ENCODE assay signal across 8 cellular contexts in the genomic region with DNA sequence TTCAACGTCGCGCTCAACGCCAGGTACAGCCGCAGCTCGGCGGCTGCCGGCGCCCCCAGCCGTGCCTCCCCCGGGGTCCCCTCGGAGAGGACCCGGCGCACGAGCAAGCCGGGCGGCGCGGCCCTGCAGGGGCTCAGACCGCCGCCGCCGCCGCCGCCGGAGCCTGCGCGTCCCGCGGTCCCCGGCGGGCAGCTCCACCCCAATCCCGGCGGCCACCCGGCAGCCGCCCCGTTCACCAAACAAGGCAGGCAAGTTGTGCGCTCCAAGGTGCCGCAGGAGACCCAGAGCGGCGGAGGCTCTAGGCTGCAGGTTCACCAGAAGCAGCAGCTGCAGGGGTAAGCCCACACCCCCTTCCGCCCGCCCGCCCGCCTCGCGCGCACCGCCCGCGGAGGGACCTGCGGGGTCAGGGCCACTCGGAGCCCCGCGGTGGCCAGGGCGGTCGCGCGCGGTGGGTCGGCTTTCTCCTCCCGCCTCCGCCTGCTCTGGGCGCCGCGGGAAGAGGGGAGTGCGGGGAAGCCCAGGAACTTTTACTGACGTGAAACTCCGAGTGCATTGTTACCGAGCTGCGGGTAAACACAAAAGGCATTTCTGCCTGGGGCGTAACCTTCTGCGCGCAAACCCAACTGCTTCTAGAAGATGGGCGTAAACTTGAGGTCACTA. TPM values are rescaled to one million over a fixed set of nuclear protein-coding genes. Genes with fewer than 3 reads are reported as not detected.
DNase-seq lines count a peak whose midpoint lies in the region; FAIRE-seq and TF ChIP-seq lines count a peak whose summit lies in the region.

No MANE protein-coding gene starts in this region.

- H3K27me3 ChIP-seq in NT2/D1 (ENCODE audit: insufficient read depth, insufficient read length) (no peaks in the 10 kb centered on the region), astrocyte (ENCODE audit: insufficient read depth, low read length) (no peaks in the 10 kb centered on the region), iPS-18a (ENCODE audit: control insufficient read depth, insufficient read depth, low read length) (peaks cover 10% of the 10 kb centered on the region)

- H3K4me1 ChIP-seq in HEK293 (ENCODE audit: control insufficient read depth, insufficient read depth, low read length): peaks cover 5% of the 10 kb centered on the region; the same call in 1 of the 2 replicates
- H3K4me1 ChIP-seq in NT2/D1 (ENCODE audit: insufficient read depth, insufficient read length): no peaks in the 10 kb centered on the region
- peaks cover 4% of the 10 kb centered on the region for H3K4me1 ChIP-seq in astrocyte (ENCODE audit: insufficient read depth, low read length)
- H3K4me1 ChIP-seq in iPS-18a (ENCODE audit: control insufficient read depth, low read depth, low read length): peaks cover 8% of the 10 kb centered on the region

- H3K27me3 Mint-ChIP-seq in astrocyte (ENCODE audit: low read depth, unreplicated experiment): peaks cover 2% of the 10 kb centered on the region

- H3K9me3 Mint-ChIP-seq in astrocyte (ENCODE audit: unreplicated experiment): no peaks in the 10 kb centered on the region

- no peaks in the 10 kb centered on the region for H3K9me3 ChIP-seq in HEK293 (ENCODE audit: control insufficient read depth, insufficient read depth, low read depth, low read length)
- no peaks in the 10 kb centered on the region for H3K9me3 ChIP-seq in NT2/D1 (ENCODE audit: insufficient read depth, low read length)
- H3K9me3 ChIP-seq in astrocyte (ENCODE audit: insufficient read depth, low read depth, low read length): no peaks in the 10 kb centered on the region
- no peaks in the 10 kb centered on the region for H3K9me3 ChIP-seq in iPS-18a (ENCODE audit: control insufficient read depth, low read depth, low read length)

- H3K27ac ChIP-seq in HEK293 (ENCODE audit: extremely low read depth, low read depth, low read length) (peak overlapping the region; percentile 94), astrocyte (ENCODE audit: low read depth, low read length) (no peak overlapping the region), iPS-18a (ENCODE audit: low read length) (no peak overlapping the region), skin epidermis (peak overlapping the region in 16 of 21 experiments; percentile 5 to 92 (median 60))

- H3K79me2 ChIP-seq in astrocyte (ENCODE audit: insufficient read depth, low read length): no peaks in the 10 kb centered on the region

- peak overlapping the region; percentile 75 for H2AFZ ChIP-seq in astrocyte (ENCODE audit: low read depth, low read length)

- H3K4me1 Mint-ChIP-seq in astrocyte (ENCODE audit: low read depth, unreplicated experiment): peaks cover 5% of the 10 kb centered on the region

- H4K20me1 ChIP-seq in astrocyte (ENCODE audit: insufficient read depth, low read length): no peaks in the 10 kb centered on the region

- peak overlapping the region; percentile 81 for H3K4me3 Mint-ChIP-seq in astrocyte (ENCODE audit: unreplicated experiment)

- no peaks in the 10 kb centered on the region for H3K36me3 Mint-ChIP-seq in astrocyte (ENCODE audit: low read depth, unreplicated experiment)

- H3K4me3 ChIP-seq in GM12875 (ENCODE audit: low read depth, low read length) (peak overlapping the region; percentile 47), HEK293 (ENCODE audit: low read depth, low read length) (peak overlapping the region; percentile 66), NT2/D1 (ENCODE audit: insufficient read length, low read depth) (peak overlapping the region; percentile 55), astrocyte (ENCODE audit: insufficient read depth, low read depth, low read length) (peak overlapping the region; percentile 83), iPS-18a (ENCODE audit: low read length) (peak overlapping the region; percentile 73), skin epidermis (peak overlapping the region; percentile 39 to 84 (median 70))

- peaks cover 0 to 2% of the 10 kb centered on the region in 2 experiments; a peak in 1 of 3 replicates for H3K36me3 ChIP-seq in HEK293 (ENCODE audit: control insufficient read depth in 2 of 2, insufficient read depth in 1 of 2, low read length in 2 of 2)
- no peaks in the 10 kb centered on the region for H3K36me3 ChIP-seq in NT2/D1 (ENCODE audit: insufficient read depth, insufficient read length, low read length)
- no peaks in the 10 kb centered on the region for H3K36me3 ChIP-seq in astrocyte (ENCODE audit: insufficient read depth, low read length)
- H3K36me3 ChIP-seq in iPS-18a (ENCODE audit: control insufficient read depth, low read depth, low read length): no peaks in the 10 kb centered on the region

- H3K27ac Mint-ChIP-seq in astrocyte (ENCODE audit: unreplicated experiment): no peak overlapping the region

- no peak for FAIRE-seq in astrocyte (lab: Jason Lieb, UNC)

- peak overlapping the region; percentile 100 for H3K4me2 ChIP-seq in astrocyte (ENCODE audit: low read length)

- CTCF ChIA-PET in HEK293 (lab: Yijun Ruan, JAX): interaction anchor here (0.5 to 1.1 kb wide), 4 partner anchors 15 to 175 kb away, joined by 3 to 5 read pairs (median 3); no protein-coding TSS in a partner anchor

- H3K9ac ChIP-seq in NT2/D1 (ENCODE audit: insufficient read length, low read depth) (peak overlapping the region; percentile 85), astrocyte (ENCODE audit: low read length) (peak overlapping the region; percentile 82), iPS-18a (ENCODE audit: low read length) (peak overlapping the region; percentile 52)

- no peak for TF ChIP-seq CTCF in GM12875 (IDR thresholded peaks at IDR 0.05; ENCODE audit: borderline replicate concordance, insufficient read depth, low read depth, low read length)
- no peak for TF ChIP-seq CTCF in HEK293 (tag by site-specific recombination; IDR thresholded peaks at IDR 0.05)
- TF ChIP-seq CTCF in astrocyte (IDR thresholded peaks at IDR 0.05; ENCODE audit: insufficient read depth, low read depth, low read length): no peak

- no peak for DNase-seq in NT2/D1 (ENCODE audit: low read depth, low spot score)
- peak; percentile 50 for DNase-seq in astrocyte (ENCODE audit: low read depth)
- no peak for DNase-seq in GOT3 (lab: John Stamatoyannopoulos, UW)
- no peak for DNase-seq in AML-193 (lab: John Stamatoyannopoulos, UW)

- POLR2A ChIA-PET in HEK293 (lab: Yijun Ruan, JAX): interaction anchor here (0.7 to 1.4 kb wide), 3 partner anchors 43 to 186 kb away, joined by 3 to 4 read pairs (median 3); no protein-coding TSS in a partner anchor

TF ChIP-seq in HEK293, 187 proteins besides CTCF, POLR2A, EP300 and RAD21 (continues in another document):
- TF ChIP-seq ZNF184 (tag by site-specific recombination; IDR thresholded peaks at IDR 0.05) (0 out of 2 replicates have a peak, but pooled peaks have one; percentile 16), ZBTB17 (tag by site-specific recombination; IDR thresholded peaks at IDR 0.05) (peak; percentile 44; the same call in 1 of the 2 replicates), KLF8 (tag by site-specific recombination; IDR thresholded peaks at IDR 0.05) (0 out of 2 replicates have a peak, but pooled peaks have one; percentile 14), IKZF3 (tag by site-specific recombination; IDR thresholded peaks at IDR 0.05) (0 out of 2 replicates have a peak, but pooled peaks have one; percentile 26), ZNF132 (tag by site-specific recombination; IDR thresholded peaks at IDR 0.05; ENCODE audit: borderline replicate concordance) (no peak), ZNF629 (tag by site-specific recombination; IDR thresholded peaks at IDR 0.05) (peak; percentile 13; the same call in 1 of the 2 replicates), ZNF37A (tag by site-specific recombination; IDR thresholded peaks at IDR 0.05) (no peak), ZNF211 (tag by site-specific recombination; IDR thresholded peaks at IDR 0.05; ENCODE audit: low read depth) (no peak), ZNF521 (tag by site-specific recombination; IDR thresholded peaks at IDR 0.05) (no peak), GLIS2 (tag by site-specific recombination; IDR thresholded peaks at IDR 0.05) (0 out of 2 replicates have a peak, but pooled peaks have one; percentile 11), ZNF664 (tag by site-specific recombination; IDR thresholded peaks at IDR 0.05) (no peak), ZNF148 (tag by site-specific recombination; IDR thresholded peaks at IDR 0.05; ENCODE audit: borderline replicate concordance) (no peak), ZIC2 (tag by site-specific recombination; IDR thresholded peaks at IDR 0.05) (peak; percentile 70), ZNF140 (tag by site-specific recombination; IDR thresholded peaks at IDR 0.05) (no peak), ZXDB (tag by site-specific recombination; IDR thresholded peaks at IDR 0.05) (no peak), ZBTB20 (tag by site-specific recombination; IDR thresholded peaks at IDR 0.05) (no peak; the same call in 1 of the 2 replicates), KLF1 (tag by site-specific recombination; IDR thresholded peaks at IDR 0.05) (peak; percentile 91)
- TF ChIP-seq, protein P1, sequence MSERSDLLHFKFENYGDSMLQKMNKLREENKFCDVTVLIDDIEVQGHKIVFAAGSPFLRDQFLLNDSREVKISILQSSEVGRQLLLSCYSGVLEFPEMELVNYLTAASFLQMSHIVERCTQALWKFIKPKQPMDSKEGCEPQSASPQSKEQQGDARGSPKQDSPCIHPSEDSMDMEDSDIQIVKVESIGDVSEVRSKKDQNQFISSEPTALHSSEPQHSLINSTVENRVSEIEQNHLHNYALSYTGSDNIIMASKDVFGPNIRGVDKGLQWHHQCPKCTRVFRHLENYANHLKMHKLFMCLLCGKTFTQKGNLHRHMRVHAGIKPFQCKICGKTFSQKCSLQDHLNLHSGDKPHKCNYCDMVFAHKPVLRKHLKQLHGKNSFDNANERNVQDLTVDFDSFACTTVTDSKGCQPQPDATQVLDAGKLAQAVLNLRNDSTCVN (tag by site-specific recombination; optimal IDR thresholded peaks at IDR 0.05): peak; percentile 62

RNA-seq across cellular contexts. Expression of gene LTBP1, which starts 0.9 kb away (rescaled TPM):
- 29.7 and 30.1 TPM in 2 replicates for total RNA-seq in astrocyte

Comparison
In these comparisons a context has a peak if more than half of its experiments do, and no peak if none do; other contexts are left out.
1. H3K27ac ChIP-seq: peak in HEK293 (single experiment) and skin epidermis (16 of 21); none in astrocyte (single experiment) and iPS-18a (single experiment).
2. Peak in every context shown above with its lines, with median percentiles within 50 percentile points of each other: H3K4me3 ChIP-seq and H3K9ac ChIP-seq.